Comparison of ENCODE assay signal across 1 cellular context in genomic region chr2:202377308-202377736, GRCh38.
TF ChIP-seq lines count a peak whose summit lies in the region.

No MANE protein-coding gene starts in this region.

TF ChIP-seq in HepG2, 621 proteins besides CTCF, POLR2A, EP300 and RAD21 (continued from another document and continues in another):
- TF ChIP-seq GPBP1L1 (CRISPR knock-in tag; IDR thresholded peaks at IDR 0.05) (no peak), ZFP1 (CRISPR knock-in tag; IDR thresholded peaks at IDR 0.05) (no peak), ZNF567 (CRISPR knock-in tag; IDR thresholded peaks at IDR 0.05; ENCODE audit: borderline replicate concordance) (no peak), MLLT10 (CRISPR knock-in tag; IDR thresholded peaks at IDR 0.05) (no peak), ZNF605 (CRISPR knock-in tag; IDR thresholded peaks at IDR 0.05) (no peak), ZC3H13 (CRISPR knock-in tag; IDR thresholded peaks at IDR 0.05) (peak; percentile 29; the same call in 1 of the 2 replicates), ZNF431 (CRISPR knock-in tag; IDR thresholded peaks at IDR 0.05; ENCODE audit: borderline replicate concordance, low read depth) (peak; percentile 71; the same call in 1 of the 2 replicates), ELK4 (CRISPR knock-in tag; IDR thresholded peaks at IDR 0.05; ENCODE audit: borderline replicate concordance) (no peak), ZNF251 (CRISPR knock-in tag; IDR thresholded peaks at IDR 0.05) (no peak), ZNF432 (CRISPR knock-in tag; IDR thresholded peaks at IDR 0.05; ENCODE audit: borderline replicate concordance) (no peak), HNRNPL (IDR thresholded peaks at IDR 0.05; ENCODE audit: low read depth, low read length) (peak; percentile 75; the same call in 1 of the 2 replicates), FOXA3 (CRISPR knock-in tag; IDR thresholded peaks at IDR 0.05) (no peak), FOXC1 (CRISPR knock-in tag; IDR thresholded peaks at IDR 0.05; ENCODE audit: borderline replicate concordance) (no peak), KDM3A (CRISPR knock-in tag; IDR thresholded peaks at IDR 0.05; ENCODE audit: low read depth) (no peak), ZNF382 (CRISPR knock-in tag; IDR thresholded peaks at IDR 0.05; ENCODE audit: borderline replicate concordance) (no peak), ZKSCAN1 (IDR thresholded peaks at IDR 0.05; ENCODE audit: low read length) (0 out of 2 replicates have a peak, but pooled peaks have one; percentile 28), ZMYM3 (CRISPR knock-in tag; IDR thresholded peaks at IDR 0.05) (peak; percentile 54; the same call in 1 of the 2 replicates), MBD4 (IDR thresholded peaks at IDR 0.05; ENCODE audit: borderline replicate concordance, low read length) (no peak), ZNF776 (CRISPR knock-in tag; IDR thresholded peaks at IDR 0.05) (peak; percentile 78; the same call in 1 of the 2 replicates), NR0B2 (CRISPR knock-in tag; IDR thresholded peaks at IDR 0.05) (peak; percentile 88), BRCA1 (CRISPR knock-in tag; IDR thresholded peaks at IDR 0.05) (no peak), PRDM4 (CRISPR knock-in tag; IDR thresholded peaks at IDR 0.05; ENCODE audit: borderline replicate concordance) (no peak), RBAK (CRISPR knock-in tag; IDR thresholded peaks at IDR 0.05) (no peak), NAIF1 (CRISPR knock-in tag; IDR thresholded peaks at IDR 0.05; ENCODE audit: borderline replicate concordance) (no peak; the same call in 1 of the 2 replicates), KLF11 (CRISPR knock-in tag; IDR thresholded peaks at IDR 0.05) (no peak), SRSF1 (optimal IDR thresholded peaks at IDR 0.05; ENCODE audit: low read depth, low read length) (no peak), WIZ (CRISPR knock-in tag; IDR thresholded peaks at IDR 0.05) (no peak), TAF1 (CRISPR knock-in tag; IDR thresholded peaks at IDR 0.05) (peak; percentile 39; the same call in 1 of the 2 replicates), ZNF253 (CRISPR knock-in tag; IDR thresholded peaks at IDR 0.05; ENCODE audit: borderline replicate concordance) (no peak), CCDC6 (CRISPR knock-in tag; IDR thresholded peaks at IDR 0.05) (no peak), TAF15 (IDR thresholded peaks at IDR 0.05; ENCODE audit: low read depth, low read length, poor library complexity, severe bottlenecking) (no peak), GATAD2A (CRISPR knock-in tag; IDR thresholded peaks at IDR 0.05) (no peak), ARID5B (CRISPR knock-in tag; IDR thresholded peaks at IDR 0.05) (no peak; the same call in 1 of the 2 replicates), SRSF4 (IDR thresholded peaks at IDR 0.05; ENCODE audit: low read depth, low read length, poor library complexity, severe bottlenecking) (no peak), TBX2 (CRISPR knock-in tag; IDR thresholded peaks at IDR 0.05; ENCODE audit: borderline replicate concordance) (peak; percentile 66; the same call in 1 of the 2 replicates), ATF5 (CRISPR knock-in tag; IDR thresholded peaks at IDR 0.05; ENCODE audit: low read depth) (no peak), ZNF101 (CRISPR knock-in tag; IDR thresholded peaks at IDR 0.05; ENCODE audit: borderline replicate concordance, low read depth) (no peak), ZNF580 (CRISPR knock-in tag; IDR thresholded peaks at IDR 0.05; ENCODE audit: borderline replicate concordance, low read depth) (no peak), ZNF317 (CRISPR knock-in tag; IDR thresholded peaks at IDR 0.05) (peak; percentile 79), ZSCAN21 (CRISPR knock-in tag; IDR thresholded peaks at IDR 0.05; ENCODE audit: borderline replicate concordance) (no peak; the same call in 1 of the 2 replicates), CHD4 (IDR thresholded peaks at IDR 0.05; ENCODE audit: borderline replicate concordance, low read length) (no peak), DNMT1 (CRISPR knock-in tag; IDR thresholded peaks at IDR 0.05) (no peak), FLYWCH1 (CRISPR knock-in tag; IDR thresholded peaks at IDR 0.05) (no peak)
- TF ChIP-seq, protein P1, sequence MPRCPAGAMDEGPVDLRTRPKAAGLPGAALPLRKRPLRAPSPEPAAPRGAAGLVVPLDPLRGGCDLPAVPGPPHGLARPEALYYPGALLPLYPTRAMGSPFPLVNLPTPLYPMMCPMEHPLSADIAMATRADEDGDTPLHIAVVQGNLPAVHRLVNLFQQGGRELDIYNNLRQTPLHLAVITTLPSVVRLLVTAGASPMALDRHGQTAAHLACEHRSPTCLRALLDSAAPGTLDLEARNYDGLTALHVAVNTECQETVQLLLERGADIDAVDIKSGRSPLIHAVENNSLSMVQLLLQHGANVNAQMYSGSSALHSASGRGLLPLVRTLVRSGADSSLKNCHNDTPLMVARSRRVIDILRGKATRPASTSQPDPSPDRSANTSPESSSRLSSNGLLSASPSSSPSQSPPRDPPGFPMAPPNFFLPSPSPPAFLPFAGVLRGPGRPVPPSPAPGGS (CRISPR knock-in tag; IDR thresholded peaks at IDR 0.05): no peak
- TF ChIP-seq, protein P2, sequence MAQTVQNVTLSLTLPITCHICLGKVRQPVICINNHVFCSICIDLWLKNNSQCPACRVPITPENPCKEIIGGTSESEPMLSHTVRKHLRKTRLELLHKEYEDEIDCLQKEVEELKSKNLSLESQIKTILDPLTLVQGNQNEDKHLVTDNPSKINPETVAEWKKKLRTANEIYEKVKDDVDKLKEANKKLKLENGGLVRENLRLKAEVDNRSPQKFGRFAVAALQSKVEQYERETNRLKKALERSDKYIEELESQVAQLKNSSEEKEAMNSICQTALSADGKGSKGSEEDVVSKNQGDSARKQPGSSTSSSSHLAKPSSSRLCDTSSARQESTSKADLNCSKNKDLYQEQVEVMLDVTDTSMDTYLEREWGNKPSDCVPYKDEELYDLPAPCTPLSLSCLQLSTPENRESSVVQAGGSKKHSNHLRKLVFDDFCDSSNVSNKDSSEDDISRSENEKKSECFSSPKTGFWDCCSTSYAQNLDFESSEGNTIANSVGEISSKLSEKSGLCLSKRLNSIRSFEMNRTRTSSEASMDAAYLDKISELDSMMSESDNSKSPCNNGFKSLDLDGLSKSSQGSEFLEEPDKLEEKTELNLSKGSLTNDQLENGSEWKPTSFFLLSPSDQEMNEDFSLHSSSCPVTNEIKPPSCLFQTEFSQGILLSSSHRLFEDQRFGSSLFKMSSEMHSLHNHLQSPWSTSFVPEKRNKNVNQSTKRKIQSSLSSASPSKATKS (CRISPR knock-in tag; IDR thresholded peaks at IDR 0.05): no peak
- TF ChIP-seq, protein P3, sequence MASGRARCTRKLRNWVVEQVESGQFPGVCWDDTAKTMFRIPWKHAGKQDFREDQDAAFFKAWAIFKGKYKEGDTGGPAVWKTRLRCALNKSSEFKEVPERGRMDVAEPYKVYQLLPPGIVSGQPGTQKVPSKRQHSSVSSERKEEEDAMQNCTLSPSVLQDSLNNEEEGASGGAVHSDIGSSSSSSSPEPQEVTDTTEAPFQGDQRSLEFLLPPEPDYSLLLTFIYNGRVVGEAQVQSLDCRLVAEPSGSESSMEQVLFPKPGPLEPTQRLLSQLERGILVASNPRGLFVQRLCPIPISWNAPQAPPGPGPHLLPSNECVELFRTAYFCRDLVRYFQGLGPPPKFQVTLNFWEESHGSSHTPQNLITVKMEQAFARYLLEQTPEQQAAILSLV (CRISPR knock-in tag; IDR thresholded peaks at IDR 0.05; ENCODE audit: borderline replicate concordance): no peak
- TF ChIP-seq, protein P4, sequence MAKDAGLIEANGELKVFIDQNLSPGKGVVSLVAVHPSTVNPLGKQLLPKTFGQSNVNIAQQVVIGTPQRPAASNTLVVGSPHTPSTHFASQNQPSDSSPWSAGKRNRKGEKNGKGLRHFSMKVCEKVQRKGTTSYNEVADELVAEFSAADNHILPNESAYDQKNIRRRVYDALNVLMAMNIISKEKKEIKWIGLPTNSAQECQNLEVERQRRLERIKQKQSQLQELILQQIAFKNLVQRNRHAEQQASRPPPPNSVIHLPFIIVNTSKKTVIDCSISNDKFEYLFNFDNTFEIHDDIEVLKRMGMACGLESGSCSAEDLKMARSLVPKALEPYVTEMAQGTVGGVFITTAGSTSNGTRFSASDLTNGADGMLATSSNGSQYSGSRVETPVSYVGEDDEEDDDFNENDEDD (CRISPR knock-in tag; IDR thresholded peaks at IDR 0.05; ENCODE audit: borderline replicate concordance): no peak
- TF ChIP-seq, protein P5, sequence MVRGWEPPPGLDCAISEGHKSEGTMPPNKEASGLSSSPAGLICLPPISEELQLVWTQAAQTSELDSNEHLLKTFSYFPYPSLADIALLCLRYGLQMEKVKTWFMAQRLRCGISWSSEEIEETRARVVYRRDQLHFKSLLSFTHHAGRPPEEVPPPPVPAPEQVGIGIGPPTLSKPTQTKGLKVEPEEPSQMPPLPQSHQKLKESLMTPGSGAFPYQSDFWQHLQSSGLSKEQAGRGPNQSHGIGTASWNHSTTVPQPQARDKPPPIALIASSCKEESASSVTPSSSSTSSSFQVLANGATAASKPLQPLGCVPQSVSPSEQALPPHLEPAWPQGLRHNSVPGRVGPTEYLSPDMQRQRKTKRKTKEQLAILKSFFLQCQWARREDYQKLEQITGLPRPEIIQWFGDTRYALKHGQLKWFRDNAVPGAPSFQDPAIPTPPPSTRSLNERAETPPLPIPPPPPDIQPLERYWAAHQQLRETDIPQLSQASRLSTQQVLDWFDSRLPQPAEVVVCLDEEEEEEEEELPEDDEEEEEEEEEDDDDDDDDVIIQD (CRISPR knock-in tag; IDR thresholded peaks at IDR 0.05; ENCODE audit: low read depth): no peak
